6 cellular contexts compared by ENCODE assay signal in genomic region chr16:87992142-87992541, GRCh38. TPM values are rescaled to one million over a fixed set of nuclear protein-coding genes. Genes with fewer than 3 reads are reported as not detected.
"Had no signal": no experiment of that assay in that cellular context is flagged by ENCODE, and none has a peak within 500 bp of the region (broad histone marks: within the 10 kb centered on the region; RNA-seq: fewer than 3 reads in every experiment).

No MANE protein-coding gene starts in this region.

RNA-seq across cellular contexts. Expression of gene CA5A, which starts 55.8 kb away (rescaled TPM):
- total RNA-seq: GM23338, H4, H7, HFFc6, HT1080 had no signal
- polyA plus RNA-seq: GM23338, IgD-negative memory B cell had no signal
